ENCODE assay signal across 1 cellular context in the genomic region with DNA sequence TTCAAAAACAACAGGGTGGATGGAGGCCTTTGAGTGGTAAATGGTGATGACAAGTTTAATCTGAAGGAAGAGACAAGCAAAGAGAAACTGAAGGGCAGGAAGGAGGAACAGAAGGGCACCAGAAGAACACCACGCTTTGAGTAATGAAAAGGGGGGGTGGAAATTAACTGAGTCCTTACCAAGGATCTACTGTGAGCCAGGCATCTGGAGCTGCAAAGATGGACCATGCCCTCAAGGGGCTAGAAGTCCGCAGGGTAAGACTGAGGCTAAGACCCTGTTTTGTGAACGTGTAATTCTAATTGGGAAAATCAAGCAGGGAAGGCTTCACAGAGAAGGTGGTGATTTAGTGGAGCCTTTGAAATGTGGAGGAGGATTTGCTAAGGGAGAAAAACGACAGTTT.
TF ChIP-seq lines count a peak whose summit lies in the region.

No MANE protein-coding gene starts in this region.

TF ChIP-seq in GM12878, 131 proteins besides CTCF, POLR2A, EP300 and RAD21:
- TF ChIP-seq HCFC1 (IDR thresholded peaks at IDR 0.05; ENCODE audit: low read length), result no peak
- TF ChIP-seq BCL11A (IDR thresholded peaks at IDR 0.05; ENCODE audit: low read depth, low read length), result no peak
- TF ChIP-seq MTA3 (IDR thresholded peaks at IDR 0.05; ENCODE audit: borderline replicate concordance, low read length), result no peak
- TF ChIP-seq IRF5 (IDR thresholded peaks at IDR 0.05; ENCODE audit: borderline replicate concordance), result no peak
- TF ChIP-seq ZZZ3 (IDR thresholded peaks at IDR 0.05; ENCODE audit: control insufficient read depth, insufficient read length, low read depth), result no peak
- TF ChIP-seq FOS (IDR thresholded peaks at IDR 0.05; ENCODE audit: borderline replicate concordance, extremely low read depth, insufficient read length), result no peak
- TF ChIP-seq CREB1 (IDR thresholded peaks at IDR 0.05; ENCODE audit: low read depth), result no peak
- TF ChIP-seq ZNF217 (IDR thresholded peaks at IDR 0.05), result no peak
- no peak for TF ChIP-seq CHD1 (IDR thresholded peaks at IDR 0.05; ENCODE audit: low read depth, low read length)
- TF ChIP-seq, protein P1, sequence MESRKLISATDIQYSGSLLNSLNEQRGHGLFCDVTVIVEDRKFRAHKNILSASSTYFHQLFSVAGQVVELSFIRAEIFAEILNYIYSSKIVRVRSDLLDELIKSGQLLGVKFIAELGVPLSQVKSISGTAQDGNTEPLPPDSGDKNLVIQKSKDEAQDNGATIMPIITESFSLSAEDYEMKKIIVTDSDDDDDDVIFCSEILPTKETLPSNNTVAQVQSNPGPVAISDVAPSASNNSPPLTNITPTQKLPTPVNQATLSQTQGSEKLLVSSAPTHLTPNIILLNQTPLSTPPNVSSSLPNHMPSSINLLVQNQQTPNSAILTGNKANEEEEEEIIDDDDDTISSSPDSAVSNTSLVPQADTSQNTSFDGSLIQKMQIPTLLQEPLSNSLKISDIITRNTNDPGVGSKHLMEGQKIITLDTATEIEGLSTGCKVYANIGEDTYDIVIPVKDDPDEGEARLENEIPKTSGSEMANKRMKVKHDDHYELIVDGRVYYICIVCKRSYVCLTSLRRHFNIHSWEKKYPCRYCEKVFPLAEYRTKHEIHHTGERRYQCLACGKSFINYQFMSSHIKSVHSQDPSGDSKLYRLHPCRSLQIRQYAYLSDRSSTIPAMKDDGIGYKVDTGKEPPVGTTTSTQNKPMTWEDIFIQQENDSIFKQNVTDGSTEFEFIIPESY (IDR thresholded peaks at IDR 0.05), result no peak
- TF ChIP-seq KLF5 (IDR thresholded peaks at IDR 0.05; ENCODE audit: partially characterized antibody), result no peak
- TF ChIP-seq RFX5 (IDR thresholded peaks at IDR 0.05; ENCODE audit: low read depth, low read length), result no peak
